ENCODE assay signal across 8 cellular contexts in genomic region chr7:44978511-44979366, GRCh38. TPM values are rescaled to one million over a fixed set of nuclear protein-coding genes. Genes with fewer than 3 reads are reported as not detected.
DNase-seq lines count a peak whose midpoint lies in the region; ATAC-seq lines count a peak whose summit lies in the region.

Gene MYO1G, minus strand, starts transcription at chr7:44979015. Its CDS starts 54 bp downstream, at chr7:44978961.

- H3K27ac ChIP-seq in duodenal mucosa (ENCODE audit: low read depth, low read length) (peak within 1 kb of the TSS; percentile 54), skeletal muscle tissue (ENCODE audit: low read depth, low read length) (peak within 1 kb of the TSS; percentile 66)

- H3K9me3 ChIP-seq in duodenal mucosa (ENCODE audit: control insufficient read depth in 1 of 2, low read length in 2 of 2): no peaks in the 10 kb centered on the region
- H3K9me3 ChIP-seq in skeletal muscle tissue (ENCODE audit: control insufficient read depth in 3 of 3, low read length in 3 of 3): no peaks in the 10 kb centered on the region

- H3K4me1 ChIP-seq in duodenal mucosa (ENCODE audit: control insufficient read depth in 1 of 2, insufficient read depth in 2 of 2, low read length in 2 of 2) (peaks cover 25 to 43% of the 10 kb centered on the region in 2 donors), skeletal muscle tissue (ENCODE audit: control insufficient read depth in 3 of 3, insufficient read depth in 3 of 3, low read length in 3 of 3) (peaks cover 3 to 23% (median 11%) of the 10 kb centered on the region in 3 donors)

- H3K9ac ChIP-seq in duodenal mucosa (ENCODE audit: low read depth in 1 of 2, low read length in 2 of 2) (peak within 1 kb of the TSS; percentile 40 to 51), skeletal muscle tissue (ENCODE audit: low read depth in 1 of 3, low read length in 3 of 3) (no peak within 1 kb of the TSS)

- peak; percentile 58 to 87 (median 70) for DNase-seq in activated CD4-positive, CD25-positive, alpha-beta regulatory T cell (lab: John Stamatoyannopoulos, UW)
- no peak for DNase-seq in cerebellum (ENCODE audit: low spot score)
- DNase-seq in NCI-H2171 treated with DMSO at 0.1 percent for 48 hours (lab: John Stamatoyannopoulos, UW): no peak
- no peak for DNase-seq in epidermal melanocyte (ENCODE audit: insufficient read length, low spot score)

- peak; percentile 65 for ATAC-seq in GM19324 (IDR thresholded peaks at IDR 0.05; ENCODE audit: low FRiP score, unreplicated experiment)
- ATAC-seq in HG03354 (IDR thresholded peaks at IDR 0.05; ENCODE audit: poor library complexity, severe bottlenecking, unreplicated experiment): peak; percentile 69

- H3K4me3 ChIP-seq in duodenal mucosa (ENCODE audit: low read depth in 1 of 2, low read length in 2 of 2): peak within 1 kb of the TSS; percentile 33 to 66
- no peak within 1 kb of the TSS for H3K4me3 ChIP-seq in skeletal muscle tissue (ENCODE audit: low read length in 3 of 3)

- H3K36me3 ChIP-seq in duodenal mucosa (ENCODE audit: control insufficient read depth in 1 of 2, insufficient read depth in 2 of 2, low read length in 2 of 2) (peaks cover 18 to 43% of the 10 kb centered on the region in 2 donors), skeletal muscle tissue (ENCODE audit: control insufficient read depth in 3 of 3, insufficient read depth in 3 of 3, low read length in 3 of 3) (peaks cover 19 to 27% (median 22%) of the 10 kb centered on the region in 3 donors)

- no peaks in the 10 kb centered on the region for H3K27me3 ChIP-seq in duodenal mucosa (ENCODE audit: control insufficient read depth in 1 of 2, insufficient read depth in 2 of 2, low read length in 2 of 2)
- H3K27me3 ChIP-seq in skeletal muscle tissue (ENCODE audit: control insufficient read depth in 3 of 3, insufficient read depth in 3 of 3, low read length in 3 of 3): no peaks in the 10 kb centered on the region

RNA-seq across cellular contexts. Expression of gene MYO1G, which starts in this region (rescaled TPM):
- total RNA-seq in skeletal muscle tissue: 1.6 TPM
- 0.54 TPM for total RNA-seq in cerebellum

Comparison
In these comparisons a context has a peak if more than half of its experiments do, and no peak if none do; other contexts are left out.
1. DNase-seq: peak in activated CD4-positive, CD25-positive, alpha-beta regulatory T cell (4 of 4); none in cerebellum (single experiment), NCI-H2171 treated with DMSO at 0.1 percent for 48 hours (single experiment) and epidermal melanocyte (single experiment).
2. H3K4me3 ChIP-seq: peak in duodenal mucosa (2 of 2); none in skeletal muscle tissue (0 of 3).
3. H3K9ac ChIP-seq: peak in duodenal mucosa (2 of 2); none in skeletal muscle tissue (0 of 3).